ENCODE assay signal across 16 cellular contexts in genomic region chr3:130374033-130374432, GRCh38. TPM values are rescaled to one million over a fixed set of nuclear protein-coding genes. Genes with fewer than 3 reads are reported as not detected.
DNase-seq lines count a peak whose midpoint lies in the region; ATAC-seq and TF ChIP-seq lines count a peak whose summit lies in the region.
"Had no signal": no experiment of that assay in that cellular context is flagged by ENCODE, and none has a peak within 500 bp of the region (broad histone marks: within the 10 kb centered on the region; RNA-seq: fewer than 3 reads in every experiment).

No MANE protein-coding gene starts in this region.

- H3K27ac ChIP-seq in PC-3 (ENCODE audit: low read length) (peak overlapping the region; percentile 67), coronary artery (no peak overlapping the region)

- H3K9ac ChIP-seq in PC-3 (ENCODE audit: low read length) = no peak overlapping the region

- no peaks in the 10 kb centered on the region for H3K36me3 ChIP-seq in PC-3 (ENCODE audit: low read depth, low read length)
- H3K36me3 ChIP-seq: BE2C had no signal

- H3K79me2 ChIP-seq in PC-3 (ENCODE audit: low read length) = no peaks in the 10 kb centered on the region

- no peak overlapping the region for H3K4me3 ChIP-seq in PC-3 (ENCODE audit: low read length)
- no peak overlapping the region for H3K4me3 ChIP-seq in epithelial cell of esophagus (ENCODE audit: low read length)
- H3K4me3 ChIP-seq in coronary artery = no peak overlapping the region

- no peaks in the 10 kb centered on the region for H4K20me1 ChIP-seq in PC-3 (ENCODE audit: low read length)

- H3K4me1 ChIP-seq in PC-3 (ENCODE audit: insufficient read depth, low read length) = no peaks in the 10 kb centered on the region; the same call in 1 of the 2 replicates

- no peaks in the 10 kb centered on the region for H3F3A ChIP-seq in PC-3 (ENCODE audit: low read length, unreplicated experiment)

- no peaks in the 10 kb centered on the region for H3K9me2 ChIP-seq in PC-3 (replicated peaks; ENCODE audit: low read length)

- BruUV-seq in PC-3 (replicated peaks; lab: Mats Ljungman, UMichigan) = no TSS peak

- POLR2A ChIA-PET in PC-3 (lab: Charles Lee; ENCODE audit: unreplicated experiment) = no interaction called here

- peak; percentile 85 for DNase-seq in DMS53 treated with DMSO at 0.1 percent for 48 hours (lab: John Stamatoyannopoulos, UW; ENCODE audit: unreplicated experiment)
- peak; percentile 22 for DNase-seq in NCI-H2029 (lab: John Stamatoyannopoulos, UW)
- peak; percentile 70 for DNase-seq in PC-3
- peak; percentile 51 for DNase-seq in epithelial cell of esophagus (ENCODE audit: low read depth)
- DNase-seq in kidney glomerular epithelial cell (lab: John Stamatoyannopoulos, UW) = no peak
- no peak for DNase-seq in coronary artery (ENCODE audit: low spot score)
- DNase-seq in GM10266 (ENCODE audit: extremely low spot score) = no peak
- DNase-seq: ACHN; BE2C; C1 segment of cervical spinal cord; CD4-positive, CD25-positive, alpha-beta regulatory T cell; CD8-positive, alpha-beta memory T cell; COR-L47; H9 had no signal

- TF ChIP-seq CTCF in PC-3 (conservative IDR thresholded peaks at IDR 0.05; ENCODE audit: low read depth, low read length) (no peak), epithelial cell of esophagus (IDR thresholded peaks at IDR 0.05; ENCODE audit: insufficient read depth, low read depth, low read length, missing control alignments) (no peak), coronary artery (IDR thresholded peaks at IDR 0.05) (no peak), GM10266 (IDR thresholded peaks at IDR 0.05; ENCODE audit: control insufficient read depth, insufficient read depth, low read depth, missing control alignments) (no peak)

- CTCF ChIA-PET in PC-3 (lab: Charles Lee) = no interaction called here

- H3K27me3 ChIP-seq in PC-3 (ENCODE audit: low read length) = no peaks in the 10 kb centered on the region
- H3K27me3 ChIP-seq: BE2C had no signal

- no peak overlapping the region for H3K4me2 ChIP-seq in PC-3 (ENCODE audit: low read length)

- ATAC-seq in PC-3 (peak; percentile 79), GM19395 (IDR thresholded peaks at IDR 0.05; ENCODE audit: unreplicated experiment) (no peak)

- H2AFZ ChIP-seq in PC-3 (ENCODE audit: low read length) = no peak overlapping the region

- H3K9me3 ChIP-seq in PC-3 (ENCODE audit: low read length) = no peaks in the 10 kb centered on the region

- intact Hi-C loops in PC-3 (cut with micrococcal nuclease) = no loop called here

RNA-seq across cellular contexts. Expression of gene COL6A5, which starts 28.6 kb away (rescaled TPM):
- not detected in 2 replicates for total RNA-seq in PC-3 (2014; rRNA removed)
- total RNA-seq: CD4-positive, CD25-positive, alpha-beta regulatory T cell; CD8-positive, alpha-beta memory T cell; HT-29 had no signal

Comparison
In these comparisons a context has a peak if more than half of its experiments do, and no peak if none do; other contexts are left out.
1. DNase-seq: peak in DMS53 treated with DMSO at 0.1 percent for 48 hours (single experiment), NCI-H2029 (single experiment), PC-3 (single experiment) and epithelial cell of esophagus (single experiment); none in kidney glomerular epithelial cell (single experiment), coronary artery (single experiment) and GM10266 (single experiment).